Comparison of ENCODE assay signal across 16 cellular contexts in genomic region chr18:56086176-56086575, GRCh38.
DNase-seq lines count a peak whose midpoint lies in the region; ATAC-seq, FAIRE-seq and TF ChIP-seq lines count a peak whose summit lies in the region.
"Had no signal": no experiment of that assay in that cellular context is flagged by ENCODE, and none has a peak within 500 bp of the region (broad histone marks: within the 10 kb centered on the region; RNA-seq: fewer than 3 reads in every experiment).

No MANE protein-coding gene starts in this region.

- TF ChIP-seq CTCF in GM12878 (IDR thresholded peaks at IDR 0.05 in 2 of 3, conservative IDR thresholded peaks at IDR 0.05 in 1 of 3; ENCODE audit: control insufficient read depth in 2 of 3, extremely low read depth in 1 of 3, insufficient read depth in 1 of 3, low read depth in 3 of 3, low read length in 3 of 3): no peak

- RAD21 ChIA-PET in GM12878 (lab: Charles Lee; ENCODE audit: unreplicated experiment): no interaction called here

- H3K27me3 ChIP-seq in GM12878 (replicated peaks in 1 of 2; ENCODE audit: control insufficient read depth in 2 of 2, insufficient read depth in 2 of 2, low read length in 1 of 2) (no peaks in the 10 kb centered on the region), subcutaneous abdominal adipose tissue (ENCODE audit: control insufficient read depth in 5 of 5, insufficient read depth in 4 of 5, low read length in 5 of 5) (no peaks in the 10 kb centered on the region)

- ATAC-seq in GM12878 (no peak), Right ventricle myocardium inferior (no peak), GM21825 (IDR thresholded peaks at IDR 0.05; ENCODE audit: unreplicated experiment) (no peak)
- ATAC-seq: GM23338 had no signal

- WGBS in GM12878 (ENCODE audit: insufficient coverage, insufficient replicate concordance, low lambda C conversion rate, missing lambda C conversion rate): 35% methylated on average over 4 of the region's 4 CpGs

- no peak for FAIRE-seq in GM12878 (lab: Jason Lieb, UNC)

- H3K4me2 ChIP-seq in GM12878 (ENCODE audit: control insufficient read depth, insufficient read depth): no peak overlapping the region
- H3K4me2 ChIP-seq: GM23338 had no signal

- no peak overlapping the region for H3K4me3 ChIP-seq in GM12878
- H3K4me3 ChIP-seq in subcutaneous abdominal adipose tissue (ENCODE audit: low read depth in 1 of 5, low read length in 5 of 5): no peak overlapping the region
- H3K4me3 ChIP-seq: GM23338 had no signal

- in situ Hi-C loops in GM12878 (cut with MboI): no loop called here

- H3K9ac ChIP-seq in GM12878 (ENCODE audit: control insufficient read depth, insufficient read depth, low read length) (no peak overlapping the region), subcutaneous abdominal adipose tissue (ENCODE audit: low read length in 5 of 5) (no peak overlapping the region)

- TF ChIP-seq POLR2A in GM12878 (IDR thresholded peaks at IDR 0.05; ENCODE audit: low read depth, low read length): no peak

- BruUV-seq in GM12878 (replicated peaks; lab: Mats Ljungman, UMichigan): no TSS peak

- no peaks in the 10 kb centered on the region for H3K4me1 ChIP-seq in GM12878 (ENCODE audit: control insufficient read depth, insufficient read depth, low read length)
- peaks cover 2 to 23% (median 20%) of the 10 kb centered on the region in 5 donors for H3K4me1 ChIP-seq in subcutaneous abdominal adipose tissue (ENCODE audit: control insufficient read depth in 5 of 5, insufficient read depth in 5 of 5, low read length in 5 of 5)

- CTCF ChIA-PET in GM12878 (lab: Yijun Ruan, JAX): no interaction called here

- no peaks in the 10 kb centered on the region; the same call in 2 of the 3 replicates for H3K9me3 ChIP-seq in GM12878 (replicated peaks; ENCODE audit: control insufficient read depth, insufficient read depth, low read length)
- H3K9me3 ChIP-seq in subcutaneous abdominal adipose tissue (ENCODE audit: control insufficient read depth in 5 of 5, low read length in 5 of 5): no peaks in the 10 kb centered on the region

- SMC1A ChIA-PET in GM12878 (lab: Charles Lee; ENCODE audit: uncharacterized antibody, unreplicated experiment): no interaction called here

- H2AFZ ChIP-seq in GM12878 (ENCODE audit: control insufficient read depth, low read depth, low read length): no peak overlapping the region

- H3K36me3 ChIP-seq in GM12878 (ENCODE audit: control insufficient read depth in 2 of 2, insufficient read depth in 2 of 2, low read length in 1 of 2) (no peaks in the 10 kb centered on the region), subcutaneous abdominal adipose tissue (ENCODE audit: control insufficient read depth in 5 of 5, insufficient read depth in 5 of 5, low read length in 5 of 5) (no peaks in the 10 kb centered on the region)

- DNase-seq in EH (ENCODE audit: low read depth) (peak; percentile 36), M059J (ENCODE audit: low read depth) (peak; percentile 35), GM12878 (ENCODE audit: low read depth, low spot score) (no peak), Right ventricle myocardium inferior (ENCODE audit: missing footprints) (no peak), globus pallidus (ENCODE audit: low spot score) (no peak)
- DNase-seq: 8988T; C1 segment of cervical spinal cord; Calu3; CD4-positive, alpha-beta T cell; DMS 273 treated with DMSO at 0.1 percent for 48 hours; GDM1; H7; KBM-7 had no signal

- no peaks in the 10 kb centered on the region for H4K20me1 ChIP-seq in GM12878 (ENCODE audit: control insufficient read depth, insufficient read depth)

- H3K27ac ChIP-seq in GM12878 (ENCODE audit: control insufficient read depth, insufficient read depth) (no peak overlapping the region), subcutaneous abdominal adipose tissue (ENCODE audit: low read depth, low read length) (peak overlapping the region; percentile 17)

- no peak for TF ChIP-seq EP300 in GM12878 (IDR thresholded peaks at IDR 0.05; ENCODE audit: borderline replicate concordance in 1 of 2, control insufficient read depth in 1 of 2, low read depth in 2 of 2, low read length in 2 of 2)

- POLR2A ChIA-PET in GM12878 (lab: Charles Lee): no interaction called here

- TF ChIP-seq RAD21 in GM12878 (IDR thresholded peaks at IDR 0.05; ENCODE audit: insufficient read depth, low read depth, low read length): no peak

- H3K79me2 ChIP-seq in GM12878 (ENCODE audit: control insufficient read depth, insufficient read depth, low read length): no peaks in the 10 kb centered on the region

- intact Hi-C loops in GM12878 (cut with micrococcal nuclease; ENCODE audit: unreplicated experiment): no loop called here
- intact Hi-C loops in Right ventricle myocardium inferior (cut with DNase I): no loop called here

TF ChIP-seq in GM12878, 131 proteins besides CTCF, POLR2A, EP300 and RAD21:
- no peak for TF ChIP-seq ZBED1 (IDR thresholded peaks at IDR 0.05; ENCODE audit: borderline replicate concordance)
- 0 out of 2 replicates have a peak, but pooled peaks have one; percentile 9 for TF ChIP-seq RUNX3 (IDR thresholded peaks at IDR 0.05; ENCODE audit: low read length)

Comparison
In these comparisons a context has a peak if more than half of its experiments do, and no peak if none do; other contexts are left out.
1. DNase-seq: peak in EH (single experiment) and M059J (single experiment); none in GM12878 (single experiment), Right ventricle myocardium inferior (single experiment) and globus pallidus (single experiment).